In the genomic region with DNA sequence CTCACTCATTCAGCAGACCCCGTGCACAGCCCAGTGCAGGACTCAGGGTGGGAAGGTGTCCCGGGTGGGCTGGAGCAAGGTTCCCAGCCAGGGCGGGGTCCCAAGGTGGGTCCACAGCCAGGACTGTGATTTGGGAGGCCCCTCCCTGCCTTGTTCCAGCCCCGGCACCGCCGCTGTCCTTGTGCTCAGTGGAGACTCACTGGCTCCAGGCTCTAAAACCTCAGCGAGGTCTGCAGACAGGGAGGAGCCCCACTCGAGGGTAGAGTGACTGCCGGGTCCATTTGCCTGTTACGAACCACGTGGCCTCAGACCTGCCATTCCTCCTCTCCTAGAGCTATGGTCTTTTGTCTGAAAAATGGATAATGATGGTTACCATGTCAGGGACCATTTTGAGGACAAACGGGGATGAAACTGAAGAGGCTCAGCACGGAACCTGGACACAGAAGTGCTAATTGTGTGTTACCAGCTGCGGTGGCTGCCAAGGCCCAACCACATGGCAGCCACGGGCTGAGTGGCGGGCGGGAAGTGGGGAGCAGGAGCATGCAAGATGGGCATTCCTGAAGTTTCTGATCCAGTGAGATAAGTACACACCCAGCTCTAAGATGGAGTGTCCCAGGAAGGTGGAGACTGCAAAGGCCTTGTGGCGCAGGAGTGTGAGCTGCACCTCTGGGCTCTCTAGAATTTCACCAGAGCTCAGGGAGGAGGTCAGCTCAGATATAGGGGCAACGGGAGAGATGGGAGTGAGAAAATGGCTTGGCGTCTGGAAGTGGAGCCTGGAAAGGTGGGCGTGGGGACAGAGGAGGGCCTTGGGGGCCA, we compare ENCODE assay signal across 12 cellular contexts.
DNase-seq lines count a peak whose midpoint lies in the region; ATAC-seq, FAIRE-seq and TF ChIP-seq lines count a peak whose summit lies in the region.
"Had no signal": no experiment of that assay in that cellular context is flagged by ENCODE, and none has a peak within 500 bp of the region (broad histone marks: within the 10 kb centered on the region; RNA-seq: fewer than 3 reads in every experiment).

No MANE protein-coding gene starts in this region.

- DNase-seq in left cardiac atrium (peak; percentile 16), heart left ventricle (no peak), mesothelial cell of epicardium (ENCODE audit: low spot score in 2 of 2, unreplicated experiment in 2 of 2) (no peak), tibial nerve (ENCODE audit: low spot score in 2 of 2) (no peak), testis (no peak), RCC 7860 (ENCODE audit: low spot score) (no peak)
- DNase-seq in activated T-cell treated with anti-CD3 and anti-CD28 coated beads, Interleukin-2, amount 50 U/mL, for 72 hours, result peak in 1 of 2 donors; percentile 59
- DNase-seq: NCI-H2081 treated with DMSO at 0.1 percent for 48 hours had no signal

- peak overlapping the region in 2 of 12 donors; percentile 18 to 91 for H3K27ac ChIP-seq in heart left ventricle
- peak overlapping the region in 3 of 4 donors; percentile 90 to 94 (median 91) for H3K27ac ChIP-seq in tibial nerve
- peak overlapping the region in 1 of 2 donors; percentile 21 for H3K27ac ChIP-seq in testis
- H3K27ac ChIP-seq: SK-N-MC had no signal

- H3K4me1 ChIP-seq in heart left ventricle (peaks cover 7 to 100% (median 56%) of the 10 kb centered on the region in 12 donors), tibial nerve (peaks cover 0 to 99% (median 92%) of the 10 kb centered on the region in 4 donors), testis (peaks cover 70% of the 10 kb centered on the region)

- no peaks in the 10 kb centered on the region for H3K9me3 Mint-ChIP-seq in activated T-cell treated with anti-CD3 and anti-CD28 coated beads, Interleukin-2, amount 50 U/mL, for 72 hours
- no peaks in the 10 kb centered on the region for H3K9me3 Mint-ChIP-seq in mesothelial cell of epicardium

- TF ChIP-seq CTCF in heart left ventricle (IDR thresholded peaks at IDR 0.05) (no peak), mesothelial cell of epicardium (IDR thresholded peaks at IDR 0.05; ENCODE audit: unreplicated experiment) (no peak), tibial nerve (IDR thresholded peaks at IDR 0.05) (no peak), testis (IDR thresholded peaks at IDR 0.05) (no peak)

- intact Hi-C loops in left cardiac atrium (cut with DNase I), result no loop called here
- intact Hi-C loops in heart left ventricle (cut with DNase I), result no loop called here
- intact Hi-C loops in testis (cut with DNase I; ENCODE audit: low total_unique reads), result no loop called here

- H3K36me3 ChIP-seq in heart left ventricle, result no peaks in the 10 kb centered on the region
- H3K36me3 ChIP-seq in tibial nerve, result no peaks in the 10 kb centered on the region
- no peaks in the 10 kb centered on the region for H3K36me3 ChIP-seq in testis (ENCODE audit: low read depth, missing control alignments)

- H3K27me3 ChIP-seq in heart left ventricle (no peaks in the 10 kb centered on the region), tibial nerve (no peaks in the 10 kb centered on the region), testis (no peaks in the 10 kb centered on the region)

- FAIRE-seq in RCC 7860 (lab: Jason Lieb, UNC), result no peak
- FAIRE-seq: endothelial cell of umbilical vein, H54 had no signal

- TF ChIP-seq POLR2A in heart left ventricle (IDR thresholded peaks at IDR 0.05) (no peak), tibial nerve (IDR thresholded peaks at IDR 0.05) (no peak), testis (IDR thresholded peaks at IDR 0.05) (no peak)

- no peak for ATAC-seq in left cardiac atrium
- no peak for ATAC-seq in heart left ventricle
- ATAC-seq in activated T-cell treated with anti-CD3 and anti-CD28 coated beads, Interleukin-2, amount 50 U/mL, for 72 hours (replicated peaks in 1 of 2), result peak in 1 of 2 donors; percentile 11
- ATAC-seq in GM19397 (IDR thresholded peaks at IDR 0.05; ENCODE audit: unreplicated experiment), result no peak

- H3K4me3 Mint-ChIP-seq in activated T-cell treated with anti-CD3 and anti-CD28 coated beads, Interleukin-2, amount 50 U/mL, for 72 hours, result peak overlapping the region; percentile 97 to 99
- no peak overlapping the region for H3K4me3 Mint-ChIP-seq in mesothelial cell of epicardium

- H3K27ac Mint-ChIP-seq in activated T-cell treated with anti-CD3 and anti-CD28 coated beads, Interleukin-2, amount 50 U/mL, for 72 hours, result peak overlapping the region; percentile 74
- H3K27ac Mint-ChIP-seq in mesothelial cell of epicardium, result peak overlapping the region; percentile 81

- H3K9me3 ChIP-seq in heart left ventricle, result no peaks in the 10 kb centered on the region
- no peaks in the 10 kb centered on the region for H3K9me3 ChIP-seq in tibial nerve
- H3K9me3 ChIP-seq in testis, result no peaks in the 10 kb centered on the region

- no peaks in the 10 kb centered on the region for H3K27me3 Mint-ChIP-seq in activated T-cell treated with anti-CD3 and anti-CD28 coated beads, Interleukin-2, amount 50 U/mL, for 72 hours (ENCODE audit: low read depth)
- H3K27me3 Mint-ChIP-seq in mesothelial cell of epicardium (ENCODE audit: low read depth), result no peaks in the 10 kb centered on the region

- WGBS in heart left ventricle, 4 donors, result 79 to 83% (median 82%) methylated on average over 19 to 21 of the region's 21 CpGs
- 69 to 78% methylated on average over 14 to 21 of the region's 21 CpGs for WGBS in tibial nerve, 2 donors
- 74 to 79% methylated on average over 16 to 21 of the region's 21 CpGs for WGBS in testis, 2 donors

- H3K4me3 ChIP-seq in heart left ventricle (peak overlapping the region in 1 of 12 donors; percentile 75), tibial nerve (no peak overlapping the region), testis (no peak overlapping the region)
- H3K4me3 ChIP-seq: SK-N-MC had no signal

- TF ChIP-seq EP300 in tibial nerve (IDR thresholded peaks at IDR 0.05), result no peak

- peaks cover 85% of the 10 kb centered on the region for H3K4me1 Mint-ChIP-seq in activated T-cell treated with anti-CD3 and anti-CD28 coated beads, Interleukin-2, amount 50 U/mL, for 72 hours (ENCODE audit: low read depth)
- H3K4me1 Mint-ChIP-seq in mesothelial cell of epicardium, result peaks cover 62% of the 10 kb centered on the region

- H3K36me3 Mint-ChIP-seq in activated T-cell treated with anti-CD3 and anti-CD28 coated beads, Interleukin-2, amount 50 U/mL, for 72 hours (ENCODE audit: insufficient read depth in 2 of 2), result peaks cover 13 to 25% of the 10 kb centered on the region in 2 donors
- peaks cover 4% of the 10 kb centered on the region for H3K36me3 Mint-ChIP-seq in mesothelial cell of epicardium
